In the genomic region with DNA sequence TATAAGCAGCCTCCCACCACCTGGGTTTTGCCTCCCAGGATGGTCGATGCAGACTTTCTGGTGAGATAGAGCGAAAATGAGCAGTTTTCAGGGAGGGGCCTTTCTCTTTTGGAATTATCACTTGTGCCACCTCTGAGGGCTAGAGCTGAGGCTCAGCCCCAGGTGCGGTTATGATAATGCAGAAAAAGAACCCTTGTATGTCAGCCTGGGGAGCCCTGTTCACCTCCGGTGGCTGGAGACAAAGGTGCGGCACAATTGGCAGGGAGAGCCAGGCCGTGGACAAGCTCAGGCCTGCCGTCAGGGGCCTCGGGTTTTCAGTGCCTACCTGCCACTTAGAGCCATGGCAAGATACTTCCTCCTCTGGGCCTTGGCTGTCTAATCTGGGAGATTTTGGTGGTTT, we compare ENCODE assay signal across 16 cellular contexts. TPM values are rescaled to one million over a fixed set of nuclear protein-coding genes. Genes with fewer than 3 reads are reported as not detected.
DNase-seq lines count a peak whose midpoint lies in the region; ATAC-seq and TF ChIP-seq lines count a peak whose summit lies in the region.
"Had no signal": no experiment of that assay in that cellular context is flagged by ENCODE, and none has a peak within 500 bp of the region (broad histone marks: within the 10 kb centered on the region; RNA-seq: fewer than 3 reads in every experiment).

No MANE protein-coding gene starts in this region.

- peaks cover 21% of the 10 kb centered on the region for H3F3A ChIP-seq in MM.1S (ENCODE audit: insufficient read depth, low read length)

- peak overlapping the region in 8 of 11 experiments; percentile 10 to 58 (median 42); a peak in 13 of 22 replicates for H3K27ac ChIP-seq in BLaER1 treated with 17β-estradiol and CSF1 and Interleukin-3, amounts not matched to agents 10 nM and 100 nM
- H3K27ac ChIP-seq in MM.1S (ENCODE audit: low read length) (peak overlapping the region; percentile 37; the same call in 1 of the 2 replicates), epithelial cell of prostate (peak overlapping the region; percentile 68), suprapubic skin (no peak overlapping the region)
- H3K27ac ChIP-seq: esophagus muscularis mucosa, SK-N-MC, stomach had no signal

- H3K4me2 ChIP-seq in BLaER1 treated with 17β-estradiol and CSF1 and Interleukin-3, amounts not matched to agents 10 nM and 100 nM: peak overlapping the region; percentile 68 to 94 (median 87)
- peak overlapping the region; percentile 47; the same call in 1 of the 2 replicates for H3K4me2 ChIP-seq in MM.1S (ENCODE audit: low read depth, low read length)

- TF ChIP-seq POLR2A in suprapubic skin (IDR thresholded peaks at IDR 0.05): no peak

- peaks cover 21 to 49% (median 40%) of the 10 kb centered on the region in 11 experiments; a peak in 21 of 22 replicates for H3K36me3 ChIP-seq in BLaER1 treated with 17β-estradiol and CSF1 and Interleukin-3, amounts not matched to agents 10 nM and 100 nM
- H3K36me3 ChIP-seq in MM.1S (replicated peaks; ENCODE audit: insufficient read depth, low read length) (peaks cover 3% of the 10 kb centered on the region), BE2C (peaks cover 3% of the 10 kb centered on the region; the same call in 1 of the 2 replicates), suprapubic skin (peaks cover 17% of the 10 kb centered on the region)

- H3K4me3 ChIP-seq in BLaER1 treated with 17β-estradiol and CSF1 and Interleukin-3, amounts not matched to agents 10 nM and 100 nM: peak overlapping the region in 3 of 10 experiments; percentile 9 to 42 (median 28); a peak in 3 of 20 replicates
- no peak overlapping the region for H3K4me3 ChIP-seq in MM.1S (ENCODE audit: low read length)
- H3K4me3 ChIP-seq in BE2C (ENCODE audit: low read depth, low read length): no peak overlapping the region
- no peak overlapping the region for H3K4me3 ChIP-seq in suprapubic skin
- H3K4me3 ChIP-seq: esophagus muscularis mucosa, SK-N-MC, stomach had no signal

- WGBS in suprapubic skin: 78% methylated on average over 8 of the region's 8 CpGs

- no peaks in the 10 kb centered on the region for H3K9me3 ChIP-seq in BLaER1 treated with 17β-estradiol and CSF1 and Interleukin-3, amounts not matched to agents 10 nM and 100 nM (replicated peaks in 1 of 11)
- H3K9me3 ChIP-seq in MM.1S (replicated peaks; ENCODE audit: insufficient read depth, low read length) (no peaks in the 10 kb centered on the region), BE2C (no peaks in the 10 kb centered on the region), suprapubic skin (no peaks in the 10 kb centered on the region)
- H3K9me3 ChIP-seq: esophagus muscularis mucosa, stomach had no signal

- no peak for TF ChIP-seq CTCF in MM.1S (IDR thresholded peaks at IDR 0.05; ENCODE audit: low read length)
- TF ChIP-seq CTCF in BE2C (IDR thresholded peaks at IDR 0.05; ENCODE audit: low read depth, low read length): no peak
- TF ChIP-seq CTCF in suprapubic skin (IDR thresholded peaks at IDR 0.05): no peak

- peak; percentile 24 for DNase-seq in MM.1S
- DNase-seq in NCI-H526 (lab: John Stamatoyannopoulos, UW): peak; percentile 63 to 92
- no peak for DNase-seq in epithelial cell of prostate (ENCODE audit: low read depth, low spot score)
- DNase-seq in NCI-H2029 treated with DMSO at 0.1 percent for 48 hours (lab: John Stamatoyannopoulos, UW): no peak
- no peak for DNase-seq in BE2C
- no peak for DNase-seq in suprapubic skin (ENCODE audit: low spot score in 2 of 2)
- DNase-seq: activated CD4-positive, alpha-beta T cell treated with anti-CD3 and anti-CD28 coated beads, Interleukin-2, amount 10 ng/mL, durations not matched to agents 24 days and 14 days; CD8-positive, alpha-beta memory T cell; NCI-H2171; stimulated activated CD4-positive, alpha-beta T cell treated with anti-CD3 and anti-CD28 coated beads, Interleukin-15, amount 100 ng/mL, for 24 hours; stomach had no signal

- no peak for ATAC-seq in HG02938 (IDR thresholded peaks at IDR 0.05; ENCODE audit: unreplicated experiment)
- ATAC-seq: natural killer cell treated with Interleukin-12 subunit alpha and Interleukin-12 subunit beta and Interleukin-15 and Interleukin-18, amount 100 ng/mL, for 72 hours had no signal

- no peak overlapping the region for H2AFZ ChIP-seq in MM.1S (ENCODE audit: low read length)

- no peaks in the 10 kb centered on the region for H3K27me3 ChIP-seq in BLaER1 treated with 17β-estradiol and CSF1 and Interleukin-3, amounts not matched to agents 10 nM and 100 nM
- H3K27me3 ChIP-seq in MM.1S (replicated peaks; ENCODE audit: insufficient read depth, low read length) (no peaks in the 10 kb centered on the region), BE2C (no peaks in the 10 kb centered on the region), suprapubic skin (no peaks in the 10 kb centered on the region)
- H3K27me3 ChIP-seq: esophagus muscularis mucosa, stomach had no signal

- H3K9ac ChIP-seq in BLaER1 treated with 17β-estradiol and CSF1 and Interleukin-3, amounts not matched to agents 10 nM and 100 nM: peak overlapping the region; percentile 3 to 66 (median 33); a peak in 14 of 22 replicates
- H3K9ac ChIP-seq in MM.1S (ENCODE audit: low read length): peak overlapping the region; percentile 0; the same call in 1 of the 2 replicates

- no peak for TF ChIP-seq EP300 in suprapubic skin (IDR thresholded peaks at IDR 0.05)

- peaks cover 61 to 87% (median 71%) of the 10 kb centered on the region in 10 experiments for H3K4me1 ChIP-seq in BLaER1 treated with 17β-estradiol and CSF1 and Interleukin-3, amounts not matched to agents 10 nM and 100 nM
- H3K4me1 ChIP-seq in MM.1S (ENCODE audit: low read length): peaks cover 35% of the 10 kb centered on the region
- no peaks in the 10 kb centered on the region for H3K4me1 ChIP-seq in BE2C
- peaks cover 29% of the 10 kb centered on the region for H3K4me1 ChIP-seq in suprapubic skin

- peaks cover 86% of the 10 kb centered on the region for H3K79me2 ChIP-seq in MM.1S (ENCODE audit: low read length)

- H4K20me1 ChIP-seq in BLaER1 treated with 17β-estradiol and CSF1 and Interleukin-3, amounts not matched to agents 10 nM and 100 nM: peaks cover 0 to 20% (median 0%) of the 10 kb centered on the region in 11 experiments; a peak in 3 of 22 replicates
- peaks cover 7% of the 10 kb centered on the region; the same call in 1 of the 2 replicates for H4K20me1 ChIP-seq in MM.1S (ENCODE audit: insufficient read depth, low read length)

- H3K9me2 ChIP-seq in MM.1S (replicated peaks; ENCODE audit: insufficient read depth, low read length): no peaks in the 10 kb centered on the region

RNA-seq across cellular contexts. Expression of a gene that starts 4.4 kb away (rescaled TPM):
- 36.9 TPM for polyA plus RNA-seq in BE2C (2012; ENCODE audit: insufficient read depth, insufficient read length, low read depth)
- 100 to 1,000 TPM in 2 of 4 donors, 10 to 100 TPM in 2; 81.2 to 160 (median 100.0) TPM for total RNA-seq in suprapubic skin

RNA-seq across cellular contexts. Expression of a gene that starts 21.5 kb away (rescaled TPM):
- 32.4 TPM for polyA plus RNA-seq in BE2C (2012; ENCODE audit: insufficient read depth, insufficient read length, low read depth)
- 10 to 100 TPM; 13.0 to 15.6 (median 14.0) TPM for total RNA-seq in suprapubic skin

Comparison
In these comparisons a context has a peak if more than half of its experiments do, and no peak if none do; other contexts are left out.
1. DNase-seq: peak in MM.1S (single experiment) and NCI-H526 (2 of 2); none in epithelial cell of prostate (single experiment), NCI-H2029 treated with DMSO at 0.1 percent for 48 hours (single experiment), BE2C (single experiment) and suprapubic skin (0 of 2).